Comparison of ENCODE assay signal across 1 cellular context in the genomic region with DNA sequence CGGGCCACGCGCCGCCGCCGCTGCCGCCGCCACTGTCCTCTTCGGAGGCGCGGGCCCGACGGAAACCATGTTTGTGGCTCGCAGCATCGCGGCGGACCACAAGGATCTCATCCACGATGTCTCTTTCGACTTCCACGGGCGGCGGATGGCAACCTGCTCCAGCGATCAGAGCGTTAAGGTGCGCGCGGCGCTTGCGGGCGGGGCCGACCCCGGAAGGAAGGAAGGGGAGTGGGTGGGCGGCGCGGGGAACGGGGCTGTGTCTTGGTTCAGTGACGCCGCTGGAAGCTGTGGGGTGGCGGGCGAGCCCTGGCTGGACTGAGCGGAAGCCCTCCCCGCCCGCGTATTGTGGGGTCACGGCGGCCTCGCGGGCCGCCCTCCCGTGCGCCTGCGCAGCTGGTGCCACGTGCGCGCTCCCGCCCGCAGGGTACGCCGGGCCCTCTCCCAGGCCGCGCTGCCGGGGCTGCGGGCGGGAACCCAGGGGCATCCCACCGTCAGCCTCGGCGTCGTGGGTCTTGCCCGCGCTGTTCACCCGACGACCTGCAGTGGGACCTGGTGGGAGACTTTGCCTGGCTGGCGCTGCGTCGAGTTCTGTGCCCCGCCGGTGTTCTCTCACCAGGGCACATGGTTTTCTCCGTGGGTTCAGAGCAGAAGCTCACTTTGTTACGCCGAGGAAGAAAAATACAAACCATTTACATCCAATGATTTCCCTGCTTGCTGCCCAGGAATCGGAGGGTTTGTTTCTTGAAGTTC.
TF ChIP-seq lines count a peak whose summit lies in the region.

No MANE protein-coding gene starts in this region.

TF ChIP-seq in K562, 482 proteins besides CTCF, POLR2A, EP300 and RAD21 (continued from another document and continues in another):
- TF ChIP-seq, protein P1, sequence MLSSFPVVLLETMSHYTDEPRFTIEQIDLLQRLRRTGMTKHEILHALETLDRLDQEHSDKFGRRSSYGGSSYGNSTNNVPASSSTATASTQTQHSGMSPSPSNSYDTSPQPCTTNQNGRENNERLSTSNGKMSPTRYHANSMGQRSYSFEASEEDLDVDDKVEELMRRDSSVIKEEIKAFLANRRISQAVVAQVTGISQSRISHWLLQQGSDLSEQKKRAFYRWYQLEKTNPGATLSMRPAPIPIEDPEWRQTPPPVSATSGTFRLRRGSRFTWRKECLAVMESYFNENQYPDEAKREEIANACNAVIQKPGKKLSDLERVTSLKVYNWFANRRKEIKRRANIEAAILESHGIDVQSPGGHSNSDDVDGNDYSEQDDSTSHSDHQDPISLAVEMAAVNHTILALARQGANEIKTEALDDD (IDR thresholded peaks at IDR 0.05) = no peak
- TF ChIP-seq, protein P2, sequence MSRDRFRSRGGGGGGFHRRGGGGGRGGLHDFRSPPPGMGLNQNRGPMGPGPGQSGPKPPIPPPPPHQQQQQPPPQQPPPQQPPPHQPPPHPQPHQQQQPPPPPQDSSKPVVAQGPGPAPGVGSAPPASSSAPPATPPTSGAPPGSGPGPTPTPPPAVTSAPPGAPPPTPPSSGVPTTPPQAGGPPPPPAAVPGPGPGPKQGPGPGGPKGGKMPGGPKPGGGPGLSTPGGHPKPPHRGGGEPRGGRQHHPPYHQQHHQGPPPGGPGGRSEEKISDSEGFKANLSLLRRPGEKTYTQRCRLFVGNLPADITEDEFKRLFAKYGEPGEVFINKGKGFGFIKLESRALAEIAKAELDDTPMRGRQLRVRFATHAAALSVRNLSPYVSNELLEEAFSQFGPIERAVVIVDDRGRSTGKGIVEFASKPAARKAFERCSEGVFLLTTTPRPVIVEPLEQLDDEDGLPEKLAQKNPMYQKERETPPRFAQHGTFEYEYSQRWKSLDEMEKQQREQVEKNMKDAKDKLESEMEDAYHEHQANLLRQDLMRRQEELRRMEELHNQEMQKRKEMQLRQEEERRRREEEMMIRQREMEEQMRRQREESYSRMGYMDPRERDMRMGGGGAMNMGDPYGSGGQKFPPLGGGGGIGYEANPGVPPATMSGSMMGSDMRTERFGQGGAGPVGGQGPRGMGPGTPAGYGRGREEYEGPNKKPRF (IDR thresholded peaks at IDR 0.05; ENCODE audit: low read depth, low read length) = no peak
- no peak for TF ChIP-seq ZSCAN32 (CRISPR knock-in tag; IDR thresholded peaks at IDR 0.05)
- TF ChIP-seq ZBTB17 (CRISPR knock-in tag; IDR thresholded peaks at IDR 0.05) = 0 out of 2 replicates have a peak, but pooled peaks have one; percentile 23
- peak; percentile 66; the same call in 1 of the 2 replicates for TF ChIP-seq ESRRA (IDR thresholded peaks at IDR 0.05; ENCODE audit: borderline replicate concordance, low read depth)
- TF ChIP-seq, protein P3, sequence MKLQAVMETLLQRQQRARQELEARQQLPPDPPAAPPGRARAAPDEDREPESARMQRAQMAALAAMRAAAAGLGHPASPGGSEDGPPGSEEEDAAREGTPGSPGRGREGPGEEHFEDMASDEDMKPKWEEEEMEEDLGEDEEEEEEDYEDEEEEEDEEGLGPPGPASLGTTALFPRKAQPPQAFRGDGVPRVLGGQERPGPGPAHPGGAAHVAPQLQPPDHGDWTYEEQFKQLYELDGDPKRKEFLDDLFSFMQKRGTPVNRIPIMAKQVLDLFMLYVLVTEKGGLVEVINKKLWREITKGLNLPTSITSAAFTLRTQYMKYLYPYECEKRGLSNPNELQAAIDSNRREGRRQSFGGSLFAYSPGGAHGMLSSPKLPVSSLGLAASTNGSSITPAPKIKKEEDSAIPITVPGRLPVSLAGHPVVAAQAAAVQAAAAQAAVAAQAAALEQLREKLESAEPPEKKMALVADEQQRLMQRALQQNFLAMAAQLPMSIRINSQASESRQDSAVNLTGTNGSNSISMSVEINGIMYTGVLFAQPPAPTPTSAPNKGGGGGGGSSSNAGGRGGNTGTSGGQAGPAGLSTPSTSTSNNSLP (IDR thresholded peaks at IDR 0.05; ENCODE audit: borderline replicate concordance, low read depth, low read length) = no peak
- no peak for TF ChIP-seq RFX7 (CRISPR knock-in tag; IDR thresholded peaks at IDR 0.05)
- TF ChIP-seq ELF1 (tag; IDR thresholded peaks at IDR 0.05) = peak; percentile 78
- peak in 1 of 2 experiments; percentile 31; a peak in 1 of 4 replicates for TF ChIP-seq KDM4B (IDR thresholded peaks at IDR 0.05; ENCODE audit: borderline replicate concordance in 2 of 2, low read depth in 1 of 2)
- TF ChIP-seq TCF7L2 (IDR thresholded peaks at IDR 0.05; ENCODE audit: low read depth, low read length) = no peak
- TF ChIP-seq SAFB (IDR thresholded peaks at IDR 0.05; ENCODE audit: borderline replicate concordance, low read depth, low read length) = peak; percentile 69
- no peak for TF ChIP-seq FUS (optimal IDR thresholded peaks at IDR 0.05; ENCODE audit: low read depth, low read length)
- TF ChIP-seq RCOR1 (IDR thresholded peaks at IDR 0.05; ENCODE audit: borderline replicate concordance in 1 of 2, low read depth in 2 of 2, low read length in 2 of 2) = no peak
- TF ChIP-seq IRF2 (CRISPR knock-in tag; IDR thresholded peaks at IDR 0.05) = peak; percentile 92
- no peak; the same call in 1 of the 2 replicates for TF ChIP-seq TOE1 (IDR thresholded peaks at IDR 0.05; ENCODE audit: borderline replicate concordance)
- TF ChIP-seq TOE1 (CRISPR knock-in tag; IDR thresholded peaks at IDR 0.05; ENCODE audit: borderline replicate concordance, low read depth) = no peak
- TF ChIP-seq, protein P4, sequence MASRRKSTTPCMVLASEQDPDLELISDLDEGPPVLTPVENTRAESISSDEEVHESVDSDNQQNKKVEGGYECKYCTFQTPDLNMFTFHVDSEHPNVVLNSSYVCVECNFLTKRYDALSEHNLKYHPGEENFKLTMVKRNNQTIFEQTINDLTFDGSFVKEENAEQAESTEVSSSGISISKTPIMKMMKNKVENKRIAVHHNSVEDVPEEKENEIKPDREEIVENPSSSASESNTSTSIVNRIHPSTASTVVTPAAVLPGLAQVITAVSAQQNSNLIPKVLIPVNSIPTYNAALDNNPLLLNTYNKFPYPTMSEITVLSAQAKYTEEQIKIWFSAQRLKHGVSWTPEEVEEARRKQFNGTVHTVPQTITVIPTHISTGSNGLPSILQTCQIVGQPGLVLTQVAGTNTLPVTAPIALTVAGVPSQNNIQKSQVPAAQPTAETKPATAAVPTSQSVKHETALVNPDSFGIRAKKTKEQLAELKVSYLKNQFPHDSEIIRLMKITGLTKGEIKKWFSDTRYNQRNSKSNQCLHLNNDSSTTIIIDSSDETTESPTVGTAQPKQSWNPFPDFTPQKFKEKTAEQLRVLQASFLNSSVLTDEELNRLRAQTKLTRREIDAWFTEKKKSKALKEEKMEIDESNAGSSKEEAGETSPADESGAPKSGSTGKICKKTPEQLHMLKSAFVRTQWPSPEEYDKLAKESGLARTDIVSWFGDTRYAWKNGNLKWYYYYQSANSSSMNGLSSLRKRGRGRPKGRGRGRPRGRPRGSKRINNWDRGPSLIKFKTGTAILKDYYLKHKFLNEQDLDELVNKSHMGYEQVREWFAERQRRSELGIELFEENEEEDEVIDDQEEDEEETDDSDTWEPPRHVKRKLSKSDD (conservative IDR thresholded peaks at IDR 0.05; ENCODE audit: low read length) = no peak
- TF ChIP-seq, protein P5, sequence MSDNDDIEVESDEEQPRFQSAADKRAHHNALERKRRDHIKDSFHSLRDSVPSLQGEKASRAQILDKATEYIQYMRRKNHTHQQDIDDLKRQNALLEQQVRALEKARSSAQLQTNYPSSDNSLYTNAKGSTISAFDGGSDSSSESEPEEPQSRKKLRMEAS (CRISPR knock-in tag; IDR thresholded peaks at IDR 0.05) = peak; percentile 98
- TF ChIP-seq ZNF79 (CRISPR knock-in tag; IDR thresholded peaks at IDR 0.05; ENCODE audit: low read depth) = no peak
- no peak for TF ChIP-seq CHD2 (IDR thresholded peaks at IDR 0.05; ENCODE audit: low read depth, low read length)
- TF ChIP-seq, protein P6, sequence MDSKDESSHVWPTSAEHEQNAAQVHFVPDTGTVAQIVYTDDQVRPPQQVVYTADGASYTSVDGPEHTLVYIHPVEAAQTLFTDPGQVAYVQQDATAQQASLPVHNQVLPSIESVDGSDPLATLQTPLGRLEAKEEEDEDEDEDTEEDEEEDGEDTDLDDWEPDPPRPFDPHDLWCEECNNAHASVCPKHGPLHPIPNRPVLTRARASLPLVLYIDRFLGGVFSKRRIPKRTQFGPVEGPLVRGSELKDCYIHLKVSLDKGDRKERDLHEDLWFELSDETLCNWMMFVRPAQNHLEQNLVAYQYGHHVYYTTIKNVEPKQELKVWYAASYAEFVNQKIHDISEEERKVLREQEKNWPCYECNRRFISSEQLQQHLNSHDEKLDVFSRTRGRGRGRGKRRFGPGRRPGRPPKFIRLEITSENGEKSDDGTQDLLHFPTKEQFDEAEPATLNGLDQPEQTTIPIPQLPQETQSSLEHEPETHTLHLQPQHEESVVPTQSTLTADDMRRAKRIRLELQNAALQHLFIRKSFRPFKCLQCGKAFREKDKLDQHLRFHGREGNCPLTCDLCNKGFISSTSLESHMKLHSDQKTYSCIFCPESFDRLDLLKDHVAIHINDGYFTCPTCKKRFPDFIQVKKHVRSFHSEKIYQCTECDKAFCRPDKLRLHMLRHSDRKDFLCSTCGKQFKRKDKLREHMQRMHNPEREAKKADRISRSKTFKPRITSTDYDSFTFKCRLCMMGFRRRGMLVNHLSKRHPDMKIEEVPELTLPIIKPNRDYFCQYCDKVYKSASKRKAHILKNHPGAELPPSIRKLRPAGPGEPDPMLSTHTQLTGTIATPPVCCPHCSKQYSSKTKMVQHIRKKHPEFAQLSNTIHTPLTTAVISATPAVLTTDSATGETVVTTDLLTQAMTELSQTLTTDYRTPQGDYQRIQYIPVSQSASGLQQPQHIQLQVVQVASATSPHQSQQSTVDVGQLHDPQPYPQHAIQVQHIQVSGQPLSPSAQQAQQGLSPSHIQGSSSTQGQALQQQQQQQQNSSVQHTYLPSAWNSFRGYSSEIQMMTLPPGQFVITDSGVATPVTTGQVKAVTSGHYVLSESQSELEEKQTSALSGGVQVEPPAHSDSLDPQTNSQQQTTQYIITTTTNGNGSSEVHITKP (IDR thresholded peaks at IDR 0.05; ENCODE audit: partially characterized antibody) = no peak
- no peak for TF ChIP-seq RFX1 (IDR thresholded peaks at IDR 0.05)
- TF ChIP-seq NFE2 (IDR thresholded peaks at IDR 0.05; ENCODE audit: low read depth) = no peak
- TF ChIP-seq, protein P7, sequence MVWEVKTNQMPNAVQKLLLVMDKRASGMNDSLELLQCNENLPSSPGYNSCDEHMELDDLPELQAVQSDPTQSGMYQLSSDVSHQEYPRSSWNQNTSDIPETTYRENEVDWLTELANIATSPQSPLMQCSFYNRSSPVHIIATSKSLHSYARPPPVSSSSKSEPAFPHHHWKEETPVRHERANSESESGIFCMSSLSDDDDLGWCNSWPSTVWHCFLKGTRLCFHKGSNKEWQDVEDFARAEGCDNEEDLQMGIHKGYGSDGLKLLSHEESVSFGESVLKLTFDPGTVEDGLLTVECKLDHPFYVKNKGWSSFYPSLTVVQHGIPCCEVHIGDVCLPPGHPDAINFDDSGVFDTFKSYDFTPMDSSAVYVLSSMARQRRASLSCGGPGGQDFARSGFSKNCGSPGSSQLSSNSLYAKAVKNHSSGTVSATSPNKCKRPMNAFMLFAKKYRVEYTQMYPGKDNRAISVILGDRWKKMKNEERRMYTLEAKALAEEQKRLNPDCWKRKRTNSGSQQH (CRISPR knock-in tag; IDR thresholded peaks at IDR 0.05) = no peak
- TF ChIP-seq BACH1 (tag; IDR thresholded peaks at IDR 0.05) = no peak
- TF ChIP-seq, protein P8, sequence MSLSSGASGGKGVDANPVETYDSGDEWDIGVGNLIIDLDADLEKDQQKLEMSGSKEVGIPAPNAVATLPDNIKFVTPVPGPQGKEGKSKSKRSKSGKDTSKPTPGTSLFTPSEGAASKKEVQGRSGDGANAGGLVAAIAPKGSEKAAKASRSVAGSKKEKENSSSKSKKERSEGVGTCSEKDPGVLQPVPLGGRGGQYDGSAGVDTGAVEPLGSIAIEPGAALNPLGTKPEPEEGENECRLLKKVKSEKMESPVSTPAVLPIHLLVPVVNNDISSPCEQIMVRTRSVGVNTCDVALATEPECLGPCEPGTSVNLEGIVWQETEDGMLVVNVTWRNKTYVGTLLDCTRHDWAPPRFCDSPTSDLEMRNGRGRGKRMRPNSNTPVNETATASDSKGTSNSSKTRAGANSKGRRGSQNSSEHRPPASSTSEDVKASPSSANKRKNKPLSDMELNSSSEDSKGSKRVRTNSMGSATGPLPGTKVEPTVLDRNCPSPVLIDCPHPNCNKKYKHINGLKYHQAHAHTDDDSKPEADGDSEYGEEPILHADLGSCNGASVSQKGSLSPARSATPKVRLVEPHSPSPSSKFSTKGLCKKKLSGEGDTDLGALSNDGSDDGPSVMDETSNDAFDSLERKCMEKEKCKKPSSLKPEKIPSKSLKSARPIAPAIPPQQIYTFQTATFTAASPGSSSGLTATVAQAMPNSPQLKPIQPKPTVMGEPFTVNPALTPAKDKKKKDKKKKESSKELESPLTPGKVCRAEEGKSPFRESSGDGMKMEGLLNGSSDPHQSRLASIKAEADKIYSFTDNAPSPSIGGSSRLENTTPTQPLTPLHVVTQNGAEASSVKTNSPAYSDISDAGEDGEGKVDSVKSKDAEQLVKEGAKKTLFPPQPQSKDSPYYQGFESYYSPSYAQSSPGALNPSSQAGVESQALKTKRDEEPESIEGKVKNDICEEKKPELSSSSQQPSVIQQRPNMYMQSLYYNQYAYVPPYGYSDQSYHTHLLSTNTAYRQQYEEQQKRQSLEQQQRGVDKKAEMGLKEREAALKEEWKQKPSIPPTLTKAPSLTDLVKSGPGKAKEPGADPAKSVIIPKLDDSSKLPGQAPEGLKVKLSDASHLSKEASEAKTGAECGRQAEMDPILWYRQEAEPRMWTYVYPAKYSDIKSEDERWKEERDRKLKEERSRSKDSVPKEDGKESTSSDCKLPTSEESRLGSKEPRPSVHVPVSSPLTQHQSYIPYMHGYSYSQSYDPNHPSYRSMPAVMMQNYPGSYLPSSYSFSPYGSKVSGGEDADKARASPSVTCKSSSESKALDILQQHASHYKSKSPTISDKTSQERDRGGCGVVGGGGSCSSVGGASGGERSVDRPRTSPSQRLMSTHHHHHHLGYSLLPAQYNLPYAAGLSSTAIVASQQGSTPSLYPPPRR (CRISPR knock-in tag; IDR thresholded peaks at IDR 0.05; ENCODE audit: borderline replicate concordance) = no peak; the same call in 1 of the 2 replicates
- 0 out of 2 replicates have a peak, but pooled peaks have one; percentile 71 for TF ChIP-seq ZBTB1 (CRISPR knock-in tag; IDR thresholded peaks at IDR 0.05; ENCODE audit: borderline replicate concordance, low read depth)
- TF ChIP-seq SOX6 (IDR thresholded peaks at IDR 0.05) = no peak
- peak; percentile 71 for TF ChIP-seq CCNT2 (IDR thresholded peaks at IDR 0.05; ENCODE audit: borderline replicate concordance, extremely low read depth, insufficient read length, low read depth, low read length)
- no peak for TF ChIP-seq CSDE1 (IDR thresholded peaks at IDR 0.05)
- 0 out of 2 replicates have a peak, but pooled peaks have one; percentile 11 for TF ChIP-seq ZNF695 (CRISPR knock-in tag; IDR thresholded peaks at IDR 0.05)
- no peak for TF ChIP-seq ZNF507 (tag; conservative IDR thresholded peaks at IDR 0.05)
- TF ChIP-seq, protein P9, sequence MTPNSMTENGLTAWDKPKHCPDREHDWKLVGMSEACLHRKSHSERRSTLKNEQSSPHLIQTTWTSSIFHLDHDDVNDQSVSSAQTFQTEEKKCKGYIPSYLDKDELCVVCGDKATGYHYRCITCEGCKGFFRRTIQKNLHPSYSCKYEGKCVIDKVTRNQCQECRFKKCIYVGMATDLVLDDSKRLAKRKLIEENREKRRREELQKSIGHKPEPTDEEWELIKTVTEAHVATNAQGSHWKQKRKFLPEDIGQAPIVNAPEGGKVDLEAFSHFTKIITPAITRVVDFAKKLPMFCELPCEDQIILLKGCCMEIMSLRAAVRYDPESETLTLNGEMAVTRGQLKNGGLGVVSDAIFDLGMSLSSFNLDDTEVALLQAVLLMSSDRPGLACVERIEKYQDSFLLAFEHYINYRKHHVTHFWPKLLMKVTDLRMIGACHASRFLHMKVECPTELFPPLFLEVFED (CRISPR knock-in tag; conservative IDR thresholded peaks at IDR 0.05) = no peak
- TF ChIP-seq TFAM (CRISPR knock-in tag; conservative IDR thresholded peaks at IDR 0.05) = no peak
- no peak for TF ChIP-seq SMARCE1 (IDR thresholded peaks at IDR 0.05)
- peak; percentile 67; the same call in 1 of the 2 replicates for TF ChIP-seq NR2C2 (CRISPR knock-in tag; IDR thresholded peaks at IDR 0.05)
- peak; percentile 94 for TF ChIP-seq NR2C2 (tag; IDR thresholded peaks at IDR 0.05)
- TF ChIP-seq POLR2AphosphoS2 (IDR thresholded peaks at IDR 0.05; ENCODE audit: low read length) = no peak
